In genomic region chr12:107329569-107330324, GRCh38 we compare ENCODE assay signal across 15 cellular contexts.
DNase-seq lines count a peak whose midpoint lies in the region; TF ChIP-seq lines count a peak whose summit lies in the region.
"Had no signal": no experiment of that assay in that cellular context is flagged by ENCODE, and none has a peak within 500 bp of the region (broad histone marks: within the 10 kb centered on the region; RNA-seq: fewer than 3 reads in every experiment).

No MANE protein-coding gene starts in this region.

- peak overlapping the region; percentile 72 for H3K27ac Mint-ChIP-seq in activated T-helper 1 cell treated with anti-CD3 and anti-CD28 coated beads, Interleukin-12 subunit alpha, Interleukin-12 subunit beta, Interleukin-2, Interleukin-4 antibody, amounts not matched to agents 30 ng/mL and 10 ng/mL and 1 ng/mL, durations not matched to agents 14 hours and 24 hours and 36 hours

- H4K91ac ChIP-seq in mesenchymal stem cell (ENCODE audit: low read length) = no peak overlapping the region

- H3K27me3 Mint-ChIP-seq in activated T-helper 1 cell treated with anti-CD3 and anti-CD28 coated beads, Interleukin-12 subunit alpha, Interleukin-12 subunit beta, Interleukin-2, Interleukin-4 antibody, amounts not matched to agents 30 ng/mL and 10 ng/mL and 1 ng/mL, durations not matched to agents 14 hours and 24 hours and 36 hours (ENCODE audit: insufficient read depth) = no peaks in the 10 kb centered on the region

- peak; percentile 10 for DNase-seq in NCI-H1092 treated with DMSO at 0.1 percent for 48 hours (lab: John Stamatoyannopoulos, UW)
- no peak for DNase-seq in NCI-H1092 (lab: John Stamatoyannopoulos, UW)
- DNase-seq in NB4 (ENCODE audit: low read depth) = peak; percentile 71
- DNase-seq in activated T-helper 1 cell treated with anti-CD3 and anti-CD28 coated beads, Interleukin-12 subunit alpha, Interleukin-12 subunit beta, Interleukin-2, Interleukin-4 antibody, amounts not matched to agents 30 ng/mL and 10 ng/mL and 1 ng/mL, durations not matched to agents 14 hours and 24 hours and 36 hours (ENCODE audit: low spot score) = no peak
- peak; percentile 55 for DNase-seq in mesenchymal stem cell
- DNase-seq in germinal center (ENCODE audit: low spot score) = no peak
- DNase-seq in mesenteric fat pad (ENCODE audit: low spot score) = no peak
- no peak for DNase-seq in NCI-H1105 (lab: John Stamatoyannopoulos, UW)
- DNase-seq: activated effector memory CD4-positive, alpha-beta T cell treated with anti-CD3 and anti-CD28 coated beads, Interleukin-2, amount 50 U/mL, for 16 hours; GF-D8; glutamatergic neuron; NCI-H187; nucleus accumbens; stimulated activated naive CD4-positive, alpha-beta T cell treated with Interleukin-2 at 50 U/mL for 16 hours had no signal

- H2AFZ ChIP-seq in mesenchymal stem cell (ENCODE audit: low read depth, low read length) = no peak overlapping the region

- H3K4me3 Mint-ChIP-seq in activated T-helper 1 cell treated with anti-CD3 and anti-CD28 coated beads, Interleukin-12 subunit alpha, Interleukin-12 subunit beta, Interleukin-2, Interleukin-4 antibody, amounts not matched to agents 30 ng/mL and 10 ng/mL and 1 ng/mL, durations not matched to agents 14 hours and 24 hours and 36 hours = peak overlapping the region; percentile 29

- peaks cover 86% of the 10 kb centered on the region for H3K4me1 Mint-ChIP-seq in activated T-helper 1 cell treated with anti-CD3 and anti-CD28 coated beads, Interleukin-12 subunit alpha, Interleukin-12 subunit beta, Interleukin-2, Interleukin-4 antibody, amounts not matched to agents 30 ng/mL and 10 ng/mL and 1 ng/mL, durations not matched to agents 14 hours and 24 hours and 36 hours (ENCODE audit: low read depth)

- H3K79me1 ChIP-seq in mesenchymal stem cell (replicated peaks; ENCODE audit: low read length, poor library complexity, severe bottlenecking) = no peaks in the 10 kb centered on the region

- no peak overlapping the region for H2BK12ac ChIP-seq in mesenchymal stem cell (ENCODE audit: low read length in 2 of 2)

- H3K9me3 ChIP-seq in mesenchymal stem cell (ENCODE audit: control insufficient read depth, low read length) = no peaks in the 10 kb centered on the region

- peaks cover 3% of the 10 kb centered on the region for H3K9me3 Mint-ChIP-seq in activated T-helper 1 cell treated with anti-CD3 and anti-CD28 coated beads, Interleukin-12 subunit alpha, Interleukin-12 subunit beta, Interleukin-2, Interleukin-4 antibody, amounts not matched to agents 30 ng/mL and 10 ng/mL and 1 ng/mL, durations not matched to agents 14 hours and 24 hours and 36 hours

- no peaks in the 10 kb centered on the region for H3K36me3 ChIP-seq in mesenchymal stem cell (ENCODE audit: control insufficient read depth in 1 of 2, insufficient read depth in 2 of 2, low read depth in 1 of 2, low read length in 2 of 2)

- no peak overlapping the region for H2BK5ac ChIP-seq in mesenchymal stem cell (ENCODE audit: low read depth, low read length, poor library complexity, severe bottlenecking)

- no peak for TF ChIP-seq CTCF in NB4 (IDR thresholded peaks at IDR 0.05; ENCODE audit: low read depth, low read length)

- H3K4me3 ChIP-seq in NB4 (ENCODE audit: low read depth, low read length) (no peak overlapping the region), mesenchymal stem cell (ENCODE audit: insufficient read depth in 1 of 2, low read depth in 1 of 2, low read length in 2 of 2) (no peak overlapping the region)

- peaks cover 3 to 16% of the 10 kb centered on the region in 2 experiments for H3K27me3 ChIP-seq in mesenchymal stem cell (ENCODE audit: control insufficient read depth in 1 of 2, insufficient read depth in 1 of 2, low read length in 2 of 2)

- no peak overlapping the region for H3K4me2 ChIP-seq in mesenchymal stem cell (ENCODE audit: low read length, poor library complexity, severe bottlenecking)

- H3K4me1 ChIP-seq in mesenchymal stem cell (ENCODE audit: control insufficient read depth, insufficient read depth, low read depth, low read length) = peaks cover 20% of the 10 kb centered on the region

- no peak overlapping the region for H3K23ac ChIP-seq in mesenchymal stem cell (ENCODE audit: low read length in 2 of 2)

- no peak overlapping the region for H3K27ac ChIP-seq in mesenchymal stem cell (ENCODE audit: low read length, poor library complexity, severe bottlenecking)
- H3K27ac ChIP-seq: 22Rv1 had no signal

- peaks cover 20% of the 10 kb centered on the region for H3K36me3 Mint-ChIP-seq in activated T-helper 1 cell treated with anti-CD3 and anti-CD28 coated beads, Interleukin-12 subunit alpha, Interleukin-12 subunit beta, Interleukin-2, Interleukin-4 antibody, amounts not matched to agents 30 ng/mL and 10 ng/mL and 1 ng/mL, durations not matched to agents 14 hours and 24 hours and 36 hours (ENCODE audit: low read depth)

- H4K8ac ChIP-seq in mesenchymal stem cell (ENCODE audit: low read length) = no peak overlapping the region

- H3K4ac ChIP-seq in mesenchymal stem cell (ENCODE audit: low read depth in 1 of 2, low read length in 2 of 2) = no peak overlapping the region

- no peak overlapping the region for H2BK120ac ChIP-seq in mesenchymal stem cell (ENCODE audit: low read depth, low read length)

- no peak overlapping the region for H3K14ac ChIP-seq in mesenchymal stem cell (ENCODE audit: low read length in 2 of 2)

- no peak overlapping the region for H3K9ac ChIP-seq in mesenchymal stem cell (ENCODE audit: low read length)

- H2BK15ac ChIP-seq in mesenchymal stem cell (ENCODE audit: low read depth, poor library complexity, severe bottlenecking) = no peak overlapping the region

- intact Hi-C loops in activated T-helper 1 cell treated with anti-CD3 and anti-CD28 coated beads, Interleukin-12 subunit alpha, Interleukin-12 subunit beta, Interleukin-2, Interleukin-4 antibody, amounts not matched to agents 30 ng/mL and 10 ng/mL and 1 ng/mL, durations not matched to agents 14 hours and 24 hours and 36 hours (cut with micrococcal nuclease) = loop anchor here (1.0 kb wide), 5 partner anchors 8 to 43 kb away; no protein-coding TSS in a partner anchor

- WGBS in mesenchymal stem cell = 62% methylated on average over 1 of the region's 1 CpG

- H3K18ac ChIP-seq in mesenchymal stem cell (ENCODE audit: low read depth in 1 of 2, low read length in 2 of 2) = no peak overlapping the region

- no peak overlapping the region for H2AK5ac ChIP-seq in mesenchymal stem cell (ENCODE audit: low read length, severe bottlenecking)

- no peak for TF ChIP-seq POLR2A in NB4 (IDR thresholded peaks at IDR 0.05; ENCODE audit: extremely low read depth, insufficient read length)

Comparison
In these comparisons a context has a peak if more than half of its experiments do, and no peak if none do; other contexts are left out.
1. DNase-seq: peak in NCI-H1092 treated with DMSO at 0.1 percent for 48 hours (single experiment), NB4 (single experiment) and mesenchymal stem cell (single experiment); none in NCI-H1092 (single experiment), activated T-helper 1 cell treated with anti-CD3 and anti-CD28 coated beads, Interleukin-12 subunit alpha, Interleukin-12 subunit beta, Interleukin-2, Interleukin-4 antibody, amounts not matched to agents 30 ng/mL and 10 ng/mL and 1 ng/mL, durations not matched to agents 14 hours and 24 hours and 36 hours (single experiment), germinal center (single experiment), mesenteric fat pad (single experiment) and NCI-H1105 (single experiment).